In the genomic region with DNA sequence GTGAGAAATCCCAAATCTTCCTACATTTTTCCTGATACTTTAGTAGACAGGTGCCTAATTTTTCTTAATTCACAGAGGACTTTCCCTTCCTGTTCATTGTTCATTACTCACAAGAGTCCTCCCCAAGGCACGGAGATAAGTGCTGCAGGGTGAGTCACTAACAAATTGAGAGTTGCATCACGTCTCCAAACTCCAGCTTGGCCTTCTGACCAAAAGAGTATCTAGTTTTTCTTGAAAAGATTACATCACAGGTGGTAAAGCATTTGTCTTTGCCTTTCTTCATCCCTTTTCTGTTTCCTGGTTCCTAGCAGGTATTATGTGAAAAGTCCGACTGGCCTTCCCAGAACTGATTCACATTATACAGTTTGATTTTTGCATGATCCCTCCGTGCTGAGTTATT, we compare ENCODE assay signal across 1 cellular context.
A peak's percentile ranks its signal among the peaks of the same experiment; 100 is the strongest.
TF ChIP-seq lines count a peak whose summit lies in the region.

No MANE protein-coding gene starts in this region.

TF ChIP-seq in endothelial cell of umbilical vein, 7 proteins besides CTCF, POLR2A, EP300 and RAD21:
- TF ChIP-seq JUN (IDR thresholded peaks at IDR 0.05; ENCODE audit: borderline replicate concordance, insufficient read depth, insufficient read length, low read depth) (no peak), FOS (IDR thresholded peaks at IDR 0.05; ENCODE audit: borderline replicate concordance, insufficient read depth, low read length) (peak; percentile 48)
